ENCODE assay signal across 12 cellular contexts in the genomic region with DNA sequence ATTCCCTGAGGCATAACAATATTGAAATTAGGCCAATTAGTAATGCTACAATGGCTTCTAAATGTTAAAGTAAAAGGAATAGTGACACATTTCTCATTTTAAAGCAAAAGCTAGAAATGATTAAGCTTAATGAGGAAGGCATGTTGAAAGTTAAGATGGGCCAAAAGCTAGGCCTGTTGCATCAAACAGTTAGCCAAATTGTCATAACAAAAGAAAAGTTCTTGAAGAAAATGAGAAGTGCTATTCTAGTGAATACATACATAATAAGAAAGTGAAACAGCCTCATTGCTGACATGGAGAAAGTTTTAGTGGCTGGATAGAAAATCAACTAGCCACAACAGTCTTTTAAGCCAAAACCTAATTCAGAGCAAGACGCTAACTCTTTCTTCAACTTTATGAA. TPM values are rescaled to one million over a fixed set of nuclear protein-coding genes. Genes with fewer than 3 reads are reported as not detected.
A peak's percentile ranks its signal among the peaks of the same experiment; 100 is the strongest.
DNase-seq lines count a peak whose midpoint lies in the region; ATAC-seq and TF ChIP-seq lines count a peak whose summit lies in the region.
"Had no signal": no experiment of that assay in that cellular context is flagged by ENCODE, and none has a peak within 500 bp of the region (broad histone marks: within the 10 kb centered on the region; RNA-seq: fewer than 3 reads in every experiment).

No MANE protein-coding gene starts in this region.

- intact Hi-C loops in adrenal gland (cut with DNase I) (no loop called here), Caco-2 (cut with micrococcal nuclease; ENCODE audit: unreplicated experiment) (no loop called here)

- no peak for TF ChIP-seq POLR2A in adrenal gland (IDR thresholded peaks at IDR 0.05)

- no peak overlapping the region for H3K4me3 Mint-ChIP-seq in Caco-2 (ENCODE audit: unreplicated experiment)

- ATAC-seq in GM18502 (IDR thresholded peaks at IDR 0.05; ENCODE audit: poor library complexity, unreplicated experiment) (peak; percentile 61), GM19463 (IDR thresholded peaks at IDR 0.05; ENCODE audit: unreplicated experiment) (peak; percentile 78), HG02973 (IDR thresholded peaks at IDR 0.05; ENCODE audit: unreplicated experiment) (peak; percentile 78)

- H3K9me2 ChIP-seq in SU-DHL-6 (replicated peaks; ENCODE audit: insufficient read depth, low read length), result no peaks in the 10 kb centered on the region

- H3K4me3 ChIP-seq in SU-DHL-6 (ENCODE audit: insufficient read depth, low read length, poor library complexity, severe bottlenecking), result peak overlapping the region; percentile 12
- H3K4me3 ChIP-seq in adrenal gland, result no peak overlapping the region
- no peak overlapping the region for H3K4me3 ChIP-seq in Caco-2 (ENCODE audit: low read depth, low read length)
- H3K4me3 ChIP-seq: smooth muscle cell had no signal

- no peaks in the 10 kb centered on the region for H3K27me3 ChIP-seq in SU-DHL-6 (ENCODE audit: low read length)
- H3K27me3 ChIP-seq in adrenal gland, result no peaks in the 10 kb centered on the region
- no peaks in the 10 kb centered on the region; the same call in 1 of the 2 replicates for H3K27me3 ChIP-seq in Caco-2 (replicated peaks; ENCODE audit: control insufficient read depth, insufficient read depth, low read length)

- DNase-seq in HuH-7.5 (ENCODE audit: low spot score) (no peak), anterior cingulate cortex (lab: John Stamatoyannopoulos, UW) (no peak), adrenal gland (no peak), Caco-2 (no peak)
- DNase-seq: COR-L47, mesenchymal stem cell had no signal

- H3K27ac ChIP-seq in SU-DHL-6 (ENCODE audit: low read depth, low read length), result peak overlapping the region; percentile 98
- no peak overlapping the region for H3K27ac ChIP-seq in adrenal gland

- H2AFZ ChIP-seq in SU-DHL-6 (ENCODE audit: low read depth, low read length, severe bottlenecking), result peak overlapping the region; percentile 73

- H3K9ac ChIP-seq in SU-DHL-6 (ENCODE audit: low read length), result peak overlapping the region; percentile 50

- no peaks in the 10 kb centered on the region for H3K9me3 ChIP-seq in SU-DHL-6 (ENCODE audit: insufficient read depth, low read length)
- H3K9me3 ChIP-seq in adrenal gland (replicated peaks in 1 of 3), result no peaks in the 10 kb centered on the region
- no peaks in the 10 kb centered on the region for H3K9me3 ChIP-seq in Caco-2

- no peaks in the 10 kb centered on the region for H3K79me2 ChIP-seq in SU-DHL-6 (ENCODE audit: insufficient read depth, low read length)

- POLR2A ChIA-PET in Caco-2 (lab: Charles Lee), result no interaction called here

- H3K27ac Mint-ChIP-seq in Caco-2 (ENCODE audit: unreplicated experiment), result no peak overlapping the region

- peaks cover 4% of the 10 kb centered on the region for H3K27me3 Mint-ChIP-seq in Caco-2 (ENCODE audit: insufficient read depth, unreplicated experiment)

- CTCF ChIA-PET in Caco-2 (lab: Charles Lee), result no interaction called here

- H3K4me2 ChIP-seq in SU-DHL-6 (ENCODE audit: low read depth, low read length, poor library complexity, severe bottlenecking), result peak overlapping the region; percentile 88
- H3K4me2 ChIP-seq: smooth muscle cell had no signal

- H4K20me1 ChIP-seq in SU-DHL-6 (ENCODE audit: low read depth, low read length), result no peaks in the 10 kb centered on the region

- peaks cover 13% of the 10 kb centered on the region for H3K36me3 ChIP-seq in SU-DHL-6 (ENCODE audit: low read length)
- no peaks in the 10 kb centered on the region for H3K36me3 ChIP-seq in adrenal gland (replicated peaks in 1 of 2)
- no peaks in the 10 kb centered on the region for H3K36me3 ChIP-seq in Caco-2 (ENCODE audit: control insufficient read depth, insufficient read depth, low read length)

- peaks cover 69% of the 10 kb centered on the region for H3F3A ChIP-seq in SU-DHL-6 (ENCODE audit: insufficient read depth)

- H3K9me3 Mint-ChIP-seq in Caco-2 (ENCODE audit: unreplicated experiment), result no peaks in the 10 kb centered on the region

- BruUV-seq in Caco-2 (replicated peaks; lab: Mats Ljungman, UMichigan), result no TSS peak

- H3K4me1 Mint-ChIP-seq in Caco-2 (ENCODE audit: low read depth, unreplicated experiment), result no peaks in the 10 kb centered on the region

- 85 to 95% (median 89%) methylated on average over 1 of the region's 1 CpG for WGBS in adrenal gland, 4 donors

- H3K36me3 Mint-ChIP-seq in Caco-2 (ENCODE audit: insufficient read depth, unreplicated experiment), result no peaks in the 10 kb centered on the region

- H3K4me1 ChIP-seq in adrenal gland (replicated peaks in 1 of 2), result no peaks in the 10 kb centered on the region
- H3K4me1 ChIP-seq in Caco-2, result no peaks in the 10 kb centered on the region

- TF ChIP-seq CTCF in SU-DHL-6 (IDR thresholded peaks at IDR 0.05; ENCODE audit: insufficient read depth, low read length, poor library complexity, severe bottlenecking), result no peak
- TF ChIP-seq CTCF in adrenal gland (IDR thresholded peaks at IDR 0.05), result no peak
- no peak for TF ChIP-seq CTCF in Caco-2 (IDR thresholded peaks at IDR 0.05; ENCODE audit: insufficient read depth in 1 of 2, low read depth in 1 of 2, low read length in 1 of 2, severe bottlenecking in 1 of 2, unreplicated experiment in 1 of 2)

RNA-seq across cellular contexts. Expression of a gene that starts 12.9 kb away (rescaled TPM):
- total RNA-seq in adrenal gland (not detected), Caco-2 (2022) (not detected in 2 replicates)
- under 1 TPM in 1 of 3 donors, not detected in 2; 0.56 TPM for polyA plus RNA-seq in adrenal gland
- total RNA-seq: frontal cortex had no signal

RNA-seq across cellular contexts. Expression of a gene that starts 22.5 kb away (rescaled TPM):
- total RNA-seq in adrenal gland (not detected), Caco-2 (2022) (not detected in 2 replicates)
- polyA plus RNA-seq in adrenal gland, result not detected
- total RNA-seq: frontal cortex, smooth muscle cell had no signal
- polyA plus RNA-seq: smooth muscle cell had no signal

RNA-seq across cellular contexts. Expression of a gene that starts 51.2 kb away (rescaled TPM):
- 10 to 100 TPM in 5 of 8 donors, 1 to 10 TPM in 3; 6.3 to 18.4 (median 11.8) TPM for total RNA-seq in adrenal gland
- polyA plus RNA-seq in adrenal gland, result 10 to 100 TPM in 1 of 3 donors, 1 to 10 TPM in 2; 4.9 to 17.8 (median 5.9) TPM
- total RNA-seq in Caco-2 (2022), result not detected in 2 replicates
